8 cellular contexts compared by ENCODE assay signal in genomic region chrX:71095555-71095970, GRCh38. TPM values are rescaled to one million over a fixed set of nuclear protein-coding genes. Genes with fewer than 3 reads are reported as not detected.
DNase-seq lines count a peak whose midpoint lies in the region; ATAC-seq and TF ChIP-seq lines count a peak whose summit lies in the region.

TSS of gene FOXO4 (plus strand) at chrX:71095851. CDS start at chrX:71096529, 678 bp downstream.

- H3K4me1 ChIP-seq in muscle layer of colon (ENCODE audit: insufficient read depth, low read length), result peaks cover 12% of the 10 kb centered on the region

- H3K27me3 Mint-ChIP-seq in IgD-negative memory B cell, result no peaks in the 10 kb centered on the region

- peak within 1 kb of the TSS; percentile 89 to 98 (median 94) for H3K4me3 Mint-ChIP-seq in IgD-negative memory B cell

- H3K4me3 ChIP-seq in muscle layer of colon (ENCODE audit: low read depth in 1 of 2, low read length in 2 of 2), result peak within 1 kb of the TSS; percentile 53 to 96

- ATAC-seq in GM21528 (IDR thresholded peaks at IDR 0.05; ENCODE audit: low FRiP score, unreplicated experiment), result peak; percentile 90

- peak within 1 kb of the TSS; percentile 64 to 86 (median 76) for H3K27ac Mint-ChIP-seq in IgD-negative memory B cell

- DNase-seq in D341Med (ENCODE audit: low spot score), result peak; percentile 89
- DNase-seq in OCI-M1 (lab: John Stamatoyannopoulos, UW), result peak; percentile 92
- DNase-seq in activated T-cell treated with anti-CD3 and anti-CD28 coated beads for 48 hours (ENCODE audit: low read depth), result peak; percentile 77
- DNase-seq in erythroblast (lab: John Stamatoyannopoulos, UW), result peak; percentile 90 to 93
- peak; percentile 72 to 79 for DNase-seq in stimulated activated CD8-positive, alpha-beta memory T cell treated with anti-CD3 and anti-CD28 coated beads, Interleukin-7, amount 100 ng/mL, for 1 hour (ENCODE audit: low read depth in 2 of 2)

- H3K27me3 ChIP-seq in muscle layer of colon (ENCODE audit: control insufficient read depth in 1 of 2, insufficient read depth in 2 of 2, low read length in 2 of 2), result peaks cover under 1 to 5% of the 10 kb centered on the region in 2 donors

- H3K36me3 Mint-ChIP-seq in IgD-negative memory B cell, result no peaks in the 10 kb centered on the region

- H3K27ac ChIP-seq in muscle layer of colon (ENCODE audit: low read depth, low read length), result peak within 1 kb of the TSS; percentile 56

- no peaks in the 10 kb centered on the region for H3K9me3 ChIP-seq in muscle layer of colon (ENCODE audit: low read length)

- peak within 1 kb of the TSS; percentile 53 for H3K9ac ChIP-seq in muscle layer of colon (ENCODE audit: low read length)

- peaks cover 0 to 1% (median 0%) of the 10 kb centered on the region in 3 donors for H3K9me3 Mint-ChIP-seq in IgD-negative memory B cell

- H3K36me3 ChIP-seq in muscle layer of colon (ENCODE audit: insufficient read depth, low read length), result no peaks in the 10 kb centered on the region

- peaks cover 6 to 18% (median 11%) of the 10 kb centered on the region in 3 donors for H3K4me1 Mint-ChIP-seq in IgD-negative memory B cell

- TF ChIP-seq POLR2A in erythroblast (IDR thresholded peaks at IDR 0.05; ENCODE audit: low read length), result peak; percentile 4

RNA-seq across cellular contexts. Expression of gene FOXO4, which starts in this region (rescaled TPM):
- polyA plus RNA-seq in IgD-negative memory B cell, result 2.4 TPM

Comparison
In these comparisons a context has a peak if more than half of its experiments do, and no peak if none do; other contexts are left out.
1. Peak in every context shown above with its lines: DNase-seq, ATAC-seq, H3K4me3 ChIP-seq and H3K27ac ChIP-seq.